ENCODE assay signal across 2 cellular contexts in genomic region chr3:57179580-57180410, GRCh38.
TF ChIP-seq lines count a peak whose summit lies in the region.

No MANE protein-coding gene starts in this region.

TF ChIP-seq in GM12878, 131 proteins besides CTCF, POLR2A, EP300 and RAD21:
- TF ChIP-seq SMC3 (IDR thresholded peaks at IDR 0.05; ENCODE audit: borderline replicate concordance, low read length) (peak; percentile 49; the same call in 1 of the 2 replicates), YBX1 (IDR thresholded peaks at IDR 0.05) (no peak), MTA2 (IDR thresholded peaks at IDR 0.05; ENCODE audit: low read depth) (no peak)

TF ChIP-seq in neural cell, 6 proteins besides CTCF, POLR2A, EP300 and RAD21 (continued from another document):
- no peak for TF ChIP-seq SMC3 (conservative IDR thresholded peaks at IDR 0.05; ENCODE audit: poor library complexity)
- no peak for TF ChIP-seq EZH2 (IDR thresholded peaks at IDR 0.05; ENCODE audit: borderline replicate concordance, insufficient read depth, low read length, poor library complexity, severe bottlenecking)
- TF ChIP-seq POLR2AphosphoS5 (IDR thresholded peaks at IDR 0.05) = no peak
- no peak for TF ChIP-seq MXI1 (conservative IDR thresholded peaks at IDR 0.05; ENCODE audit: poor library complexity, severe bottlenecking)
- no peak for TF ChIP-seq REST (IDR thresholded peaks at IDR 0.05; ENCODE audit: borderline replicate concordance)
TF ChIP-seq in neural cell: peak in this region for 0.
